ENCODE assay signal across 25 cellular contexts in genomic region chr9:114238471-114238870, GRCh38.
DNase-seq lines count a peak whose midpoint lies in the region; ATAC-seq, FAIRE-seq and TF ChIP-seq lines count a peak whose summit lies in the region.
"Had no signal": no experiment of that assay in that cellular context is flagged by ENCODE, and none has a peak within 500 bp of the region (broad histone marks: within the 10 kb centered on the region; RNA-seq: fewer than 3 reads in every experiment).

No MANE protein-coding gene starts in this region.

- H3K79me2 ChIP-seq in HepG2 (ENCODE audit: insufficient read depth, low read length) (no peaks in the 10 kb centered on the region), PC-9 (ENCODE audit: low read depth) (no peaks in the 10 kb centered on the region)

- H3K9ac ChIP-seq in HepG2 (ENCODE audit: insufficient read depth, low read depth, low read length) = no peak overlapping the region
- H3K9ac ChIP-seq in subcutaneous abdominal adipose tissue (ENCODE audit: low read length in 5 of 5) = no peak overlapping the region
- H3K9ac ChIP-seq: BLaER1, GM23248, KMS-11 had no signal

- CTCF ChIA-PET in HepG2 (lab: Yijun Ruan, JAX; ENCODE audit: low intra/inter-chr PET ratio, low total read pairs) = no interaction called here
- CTCF ChIA-PET in PC-9 (lab: Charles Lee) = no interaction called here

- no peak for FAIRE-seq in HepG2 (lab: Jason Lieb, UNC)
- FAIRE-seq: keratinocyte had no signal

- H4K20me1 ChIP-seq in HepG2 (ENCODE audit: insufficient read depth, low read length) (no peaks in the 10 kb centered on the region), PC-9 (ENCODE audit: insufficient read depth) (no peaks in the 10 kb centered on the region)
- H4K20me1 ChIP-seq: BLaER1 had no signal

- H2AFZ ChIP-seq in HepG2 (ENCODE audit: low read length) (no peak overlapping the region), PC-9 (no peak overlapping the region)
- H2AFZ ChIP-seq: GM23248 had no signal

- H3K4me1 ChIP-seq in ascending aorta (peaks cover 11 to 39% of the 10 kb centered on the region in 2 donors), HepG2 (ENCODE audit: insufficient read depth, low read length) (no peaks in the 10 kb centered on the region), subcutaneous abdominal adipose tissue (ENCODE audit: control insufficient read depth in 5 of 5, insufficient read depth in 5 of 5, low read length in 5 of 5) (peaks cover 5 to 21% (median 19%) of the 10 kb centered on the region in 5 donors), PC-9 (replicated peaks; ENCODE audit: insufficient read depth) (no peaks in the 10 kb centered on the region)
- H3K4me1 ChIP-seq: thyroid gland had no signal

- intact Hi-C loops in ascending aorta (cut with DNase I) = loop anchor here (2.0 kb wide), 2 partner anchors 24 to 60 kb away; no protein-coding TSS in a partner anchor
- intact Hi-C loops in Right ventricle myocardium superior (cut with DNase I) = no loop called here
- intact Hi-C loops in HepG2 (cut with micrococcal nuclease; ENCODE audit: unreplicated experiment) = loop anchor here (5.0 kb wide), 1 partner anchor 131 kb away; no protein-coding TSS in a partner anchor
- intact Hi-C loops in PC-9 (cut with micrococcal nuclease; ENCODE audit: unreplicated experiment) = no loop called here

- H3F3A ChIP-seq in PC-9 (ENCODE audit: insufficient read depth, low read depth) = no peaks in the 10 kb centered on the region

- ATAC-seq in Right ventricle myocardium superior (ENCODE audit: poor library complexity) (peak; percentile 77), HepG2 (no peak)
- ATAC-seq: activated T-helper 17 cell treated with anti-CD3 and anti-CD28 coated beads, Interleukin-2, amount 50 U/mL, for 72 hours; esophagus mucosa had no signal

- H3K4me2 ChIP-seq in HepG2 (ENCODE audit: low read depth, low read length) = no peak overlapping the region
- H3K4me2 ChIP-seq in PC-9 = no peak overlapping the region
- H3K4me2 ChIP-seq: BLaER1, KMS-11 had no signal

- H3K4me3 ChIP-seq in ascending aorta (peak overlapping the region in 1 of 2 donors; percentile 19), HepG2 (replicated peaks in 1 of 3; ENCODE audit: insufficient read depth in 1 of 3, low read depth in 2 of 3, low read length in 3 of 3) (no peak overlapping the region), subcutaneous abdominal adipose tissue (ENCODE audit: low read depth in 1 of 5, low read length in 5 of 5) (no peak overlapping the region), PC-9 (no peak overlapping the region)
- H3K4me3 ChIP-seq: BLaER1, GM23248, thyroid gland had no signal

- TF ChIP-seq EP300 in HepG2 (IDR thresholded peaks at IDR 0.05; ENCODE audit: low read depth in 2 of 2, low read length in 2 of 2) (no peak), HepG2 (CRISPR knock-in tag; IDR thresholded peaks at IDR 0.05; ENCODE audit: borderline replicate concordance) (no peak)

- no peak for TF ChIP-seq RAD21 in HepG2 (CRISPR knock-in tag; IDR thresholded peaks at IDR 0.05)

- 100% methylated on average over 4 of the region's 8 CpGs for WGBS in HepG2 (ENCODE audit: low lambda C conversion rate)

- POLR2A ChIA-PET in HepG2 (lab: Yijun Ruan, JAX) = no interaction called here
- POLR2A ChIA-PET in PC-9 (lab: Charles Lee; ENCODE audit: unreplicated experiment) = no interaction called here

- TF ChIP-seq POLR2A in HepG2 (IDR thresholded peaks at IDR 0.05; ENCODE audit: insufficient read depth in 1 of 2, low read depth in 2 of 2, low read length in 2 of 2) = no peak

- H3K36me3 ChIP-seq in ascending aorta = no peaks in the 10 kb centered on the region
- H3K36me3 ChIP-seq in HepG2 (replicated peaks in 1 of 2; ENCODE audit: control insufficient read depth in 1 of 2, insufficient read depth in 2 of 2, low read length in 2 of 2) = peaks cover 42 to 77% of the 10 kb centered on the region in 2 experiments
- no peaks in the 10 kb centered on the region for H3K36me3 ChIP-seq in subcutaneous abdominal adipose tissue (ENCODE audit: control insufficient read depth in 5 of 5, insufficient read depth in 5 of 5, low read length in 5 of 5)
- no peaks in the 10 kb centered on the region for H3K36me3 ChIP-seq in PC-9 (ENCODE audit: low read depth)
- H3K36me3 ChIP-seq: thyroid gland had no signal

- no peaks in the 10 kb centered on the region for H3K9me3 ChIP-seq in ascending aorta
- no peaks in the 10 kb centered on the region for H3K9me3 ChIP-seq in HepG2 (ENCODE audit: low read length)
- H3K9me3 ChIP-seq in subcutaneous abdominal adipose tissue (ENCODE audit: control insufficient read depth in 5 of 5, low read length in 5 of 5) = no peaks in the 10 kb centered on the region
- H3K9me3 ChIP-seq in PC-9 (ENCODE audit: insufficient read depth, low read depth) = no peaks in the 10 kb centered on the region
- H3K9me3 ChIP-seq: BLaER1, thyroid gland had no signal

- peak in 1 of 2 donors; percentile 84 for DNase-seq in ascending aorta (ENCODE audit: low spot score in 2 of 2)
- peak; percentile 59 for DNase-seq in Right ventricle myocardium superior
- no peak for DNase-seq in HepG2 (ENCODE audit: low spot score)
- no peak for DNase-seq in OCI-M1 (lab: John Stamatoyannopoulos, UW)
- DNase-seq in putamen (ENCODE audit: low spot score) = no peak
- no peak for DNase-seq in NCI-H1092 (lab: John Stamatoyannopoulos, UW)
- no peak for DNase-seq in PC-9
- DNase-seq: activated CD8-positive, alpha-beta memory T cell treated with anti-CD3 and anti-CD28 coated beads, Interleukin-2, amount 50 U/mL, for 48 hours; COR-L47; DMS79; effector CD8-positive, alpha-beta T cell; GM23248; NCI-H146; NCI-H2171; NCI-H524 treated with DMSO at 0.1 percent for 48 hours; stimulated activated CD4-positive, alpha-beta T cell treated with anti-CD3 and anti-CD28 coated beads, Interleukin-12 subunit alpha, Interleukin-12 subunit beta, amount 100 ng/mL, for 4 hours; stimulated activated CD4-positive, alpha-beta T cell treated with anti-CD3 and anti-CD28 coated beads, Interleukin-4, amount 100 ng/mL, for 24 hours; stimulated activated naive CD4-positive, alpha-beta T cell; thyroid gland had no signal

- H3K27me3 ChIP-seq in ascending aorta (no peaks in the 10 kb centered on the region), HepG2 (ENCODE audit: control insufficient read depth in 1 of 2, insufficient read depth in 2 of 2, low read length in 2 of 2) (no peaks in the 10 kb centered on the region), subcutaneous abdominal adipose tissue (ENCODE audit: control insufficient read depth in 5 of 5, insufficient read depth in 4 of 5, low read length in 5 of 5) (peaks cover 0 to 6% (median 0%) of the 10 kb centered on the region in 5 donors), PC-9 (ENCODE audit: insufficient read depth, low read depth) (peaks cover 9% of the 10 kb centered on the region)
- H3K27me3 ChIP-seq: BLaER1, thyroid gland had no signal

- H3K27ac ChIP-seq in ascending aorta (peak overlapping the region; percentile 35 to 70), HepG2 (ENCODE audit: extremely low read length, insufficient read depth, low read length) (no peak overlapping the region), subcutaneous abdominal adipose tissue (ENCODE audit: low read depth, low read length) (peak overlapping the region; percentile 37), PC-9 (no peak overlapping the region)
- H3K27ac ChIP-seq: BLaER1, GM23248, KMS-11, thyroid gland had no signal

- H3K9me2 ChIP-seq in PC-9 (ENCODE audit: insufficient read depth) = no peaks in the 10 kb centered on the region

- TF ChIP-seq CTCF in ascending aorta (IDR thresholded peaks at IDR 0.05) (no peak), HepG2 (CRISPR knock-in tag; IDR thresholded peaks at IDR 0.05) (no peak), PC-9 (conservative IDR thresholded peaks at IDR 0.05) (no peak)

- in situ Hi-C loops in HepG2 (cut with HindIII; ENCODE audit: extremely low pct_ligation_motif_present, low pct_unique_long_range_greater_than_20kb) = no loop called here

- BruUV-seq in HepG2 (replicated peaks; lab: Mats Ljungman, UMichigan) (no TSS peak), PC-9 (replicated peaks; lab: Mats Ljungman, UMichigan) (no TSS peak)

TF ChIP-seq in HepG2, 621 proteins besides CTCF, POLR2A, EP300 and RAD21:
- TF ChIP-seq ZNF562 (CRISPR knock-in tag; IDR thresholded peaks at IDR 0.05; ENCODE audit: borderline replicate concordance) (no peak), POLR2G (IDR thresholded peaks at IDR 0.05; ENCODE audit: low read depth, low read length) (peak; percentile 23; the same call in 1 of the 2 replicates)

Comparison
In these comparisons a context has a peak if more than half of its experiments do, and no peak if none do; other contexts are left out.
1. H3K27ac ChIP-seq: peak in ascending aorta (2 of 2) and subcutaneous abdominal adipose tissue (single experiment); none in HepG2 (single experiment) and PC-9 (single experiment).
2. intact Hi-C loops: an anchor here in ascending aorta (2.0 kb wide) and HepG2 (5.0 kb wide); none called in Right ventricle myocardium superior and PC-9.